ENCODE assay signal across 8 cellular contexts in the genomic region with DNA sequence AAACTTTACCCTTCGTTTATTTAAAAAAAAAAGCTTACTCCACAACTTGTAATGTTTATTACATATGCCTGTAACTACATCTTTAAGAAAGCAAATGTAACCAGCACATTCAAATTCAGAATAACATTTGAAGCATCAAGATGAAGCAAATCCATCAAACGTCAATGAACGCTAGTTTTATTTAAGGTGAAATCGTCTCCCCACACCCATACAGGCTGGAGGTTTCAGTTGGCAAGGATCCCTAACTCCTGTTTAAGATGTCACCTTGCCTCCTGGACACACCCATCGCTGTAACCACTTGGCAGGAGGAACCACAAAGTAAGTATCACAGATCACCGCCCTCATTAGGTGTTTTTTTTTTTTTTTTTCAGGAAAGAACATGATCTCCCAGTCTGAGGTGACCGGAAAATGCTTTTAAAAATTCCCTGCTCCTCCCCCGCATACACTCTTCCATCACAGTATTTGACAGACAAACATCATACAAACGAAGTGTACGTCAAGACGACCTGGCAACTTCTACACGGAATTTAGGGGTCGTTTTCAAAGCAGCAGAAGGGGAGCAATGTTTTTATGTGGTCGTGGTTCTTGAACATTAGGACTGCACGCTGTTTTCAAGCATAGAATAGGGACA. TPM values are rescaled to one million over a fixed set of nuclear protein-coding genes. Genes with fewer than 3 reads are reported as not detected.
A peak's percentile ranks its signal among the peaks of the same experiment; 100 is the strongest.
DNase-seq lines count a peak whose midpoint lies in the region; ATAC-seq, FAIRE-seq and TF ChIP-seq lines count a peak whose summit lies in the region.

No MANE protein-coding gene starts in this region.

- TF ChIP-seq POLR2A in GM18505 (IDR thresholded peaks at IDR 0.05; ENCODE audit: borderline replicate concordance, extremely low read depth, insufficient read depth, insufficient read length), result no peak

- peaks cover 23 to 27% (median 26%) of the 10 kb centered on the region in 3 donors for H3K27me3 Mint-ChIP-seq in immature natural killer cell (ENCODE audit: low read depth in 3 of 3)

- peaks cover 0 to 8% (median under 1%) of the 10 kb centered on the region in 6 donors for H3K9me3 Mint-ChIP-seq in immature natural killer cell

- H3K27ac Mint-ChIP-seq in immature natural killer cell, result peak overlapping the region; percentile 95 to 100 (median 97)

- ATAC-seq in GM18505 (IDR thresholded peaks at IDR 0.05; ENCODE audit: unreplicated experiment), result no peak

- TF ChIP-seq CTCF in AG09309 (IDR thresholded peaks at IDR 0.05; ENCODE audit: control insufficient read depth, insufficient read depth, low read depth, low read length, missing control alignments), result no peak
- TF ChIP-seq CTCF in astrocyte of the cerebellum (IDR thresholded peaks at IDR 0.05; ENCODE audit: low read depth, low read length, missing control alignments), result no peak

- DNase-seq in AG09309 (ENCODE audit: low read depth) (no peak), GM18507 (ENCODE audit: extremely low spot score, insufficient read length, low read depth) (no peak), NOMO-1 treated with dmso at 0.1 percent for 144 hours (lab: John Stamatoyannopoulos, UW; ENCODE audit: unreplicated experiment) (peak; percentile 26), astrocyte of the cerebellum (ENCODE audit: low read depth) (peak; percentile 56), immature natural killer cell (peak; percentile 24 to 43 (median 30)), KG1 (lab: John Stamatoyannopoulos, UW) (no peak)
- peak; percentile 7 to 11 for DNase-seq in stimulated activated CD4-positive, alpha-beta T cell treated with anti-CD3 and anti-CD28 coated beads, Interleukin-2, amount 100 ng/mL, for 48 hours

- peaks cover 67 to 74% of the 10 kb centered on the region in 2 donors for H3K4me1 Mint-ChIP-seq in immature natural killer cell

- H3K4me3 Mint-ChIP-seq in immature natural killer cell, result peak overlapping the region; percentile 91 to 99 (median 95)

- in situ Hi-C loops in astrocyte of the cerebellum (cut with HindIII; ENCODE audit: low sequenced_read_pairs), result loop anchor here (25.0 kb wide), 1 partner anchor 163 kb away; no protein-coding TSS in a partner anchor

- H3K36me3 Mint-ChIP-seq in immature natural killer cell, result peaks cover 0 to 1% (median 0%) of the 10 kb centered on the region in 3 donors

- H3K4me3 ChIP-seq in AG09309 (ENCODE audit: control insufficient read depth, low read depth, low read length) (peak overlapping the region; percentile 89), astrocyte of the cerebellum (ENCODE audit: low read depth, low read length) (peak overlapping the region; percentile 97)

- peak; percentile 50 for FAIRE-seq in GM18507 (lab: Jason Lieb, UNC)

RNA-seq across cellular contexts. Expression of a gene that starts 1.5 kb away (rescaled TPM):
- 1,000 to 10,000 TPM in 2 of 3 donors, 100 to 1,000 TPM in 1; 686 to 1,567 (median 1,022) TPM for polyA plus RNA-seq in immature natural killer cell

RNA-seq across cellular contexts. Expression of a gene that starts 19.7 kb away (rescaled TPM):
- under 1 TPM in 1 of 3 donors, not detected in 2; 0.24 TPM for polyA plus RNA-seq in immature natural killer cell

Comparison
In these comparisons a context has a peak if more than half of its experiments do, and no peak if none do; other contexts are left out.
1. DNase-seq: peak in NOMO-1 treated with dmso at 0.1 percent for 144 hours (single experiment), astrocyte of the cerebellum (single experiment), immature natural killer cell (3 of 3) and stimulated activated CD4-positive, alpha-beta T cell treated with anti-CD3 and anti-CD28 coated beads, Interleukin-2, amount 100 ng/mL, for 48 hours (2 of 2); none in AG09309 (single experiment), GM18507 (single experiment) and KG1 (single experiment).